Comparison of ENCODE assay signal across 24 cellular contexts in genomic region chr4:41670982-41671381, GRCh38.
"Had no signal": no experiment of that assay in that cellular context is flagged by ENCODE, and none has a peak within 500 bp of the region (broad histone marks: within the 10 kb centered on the region; RNA-seq: fewer than 3 reads in every experiment).

No MANE protein-coding gene starts in this region.

- H3K36me3 ChIP-seq: brain microvascular endothelial cell, neutrophil had no signal

- H3K4me3 ChIP-seq: ascending aorta, coronary artery, gastroesophageal sphincter, hepatocyte, smooth muscle cell, stomach, tibial nerve had no signal

- H3K9me3 ChIP-seq: ascending aorta, gastroesophageal sphincter, neutrophil, stomach, tibial nerve had no signal

- H3K27me3 ChIP-seq: ascending aorta, brain microvascular endothelial cell, gastroesophageal sphincter, hepatocyte, neutrophil, stomach, tibial nerve had no signal

- H3K27ac ChIP-seq: ascending aorta, brain microvascular endothelial cell, coronary artery, gastroesophageal sphincter, hepatocyte, neutrophil, tibial nerve had no signal

- ATAC-seq: activated CD4-positive, alpha-beta T cell treated with anti-CD3 and anti-CD28 coated beads for 36 hours; effector memory CD8-positive, alpha-beta T cell; gastroesophageal sphincter; left cardiac atrium; stimulated activated memory B cell treated with anti-CD40 and anti-IgM and Interleukin-4, amounts not matched to agents 10 μg/mL and 1 μg/mL and 100 μg/mL, for 72 hours had no signal

- H3K4me1 ChIP-seq: ascending aorta, gastroesophageal sphincter, tibial nerve had no signal

- DNase-seq: activated CD4-positive, alpha-beta T cell treated with anti-CD3 and anti-CD28 coated beads for 36 hours; activated CD4-positive, alpha-beta T cell treated with anti-CD3 and anti-CD28 coated beads, Interleukin-2, amount 50 U/mL, for 4 hours; activated CD4-positive, CD25-positive, alpha-beta regulatory T cell; activated effector memory CD4-positive, alpha-beta T cell treated with Interleukin-2 at 50 U/mL for 16 hours; activated naive CD4-positive, alpha-beta T cell treated with Interleukin-2 at 50 U/mL for 16 hours; activated T-cell treated with anti-CD3 and anti-CD28 coated beads for 4 hours; brain microvascular endothelial cell; effector memory CD8-positive, alpha-beta T cell; left cardiac atrium; naive B cell; nephron progenitor cell; retina; stimulated activated CD4-positive, alpha-beta T cell treated with anti-CD3 and anti-CD28 coated beads, Interleukin-1b, Interleukin-23, amount 100 ng/mL, for 48 hours; stimulated activated CD4-positive, alpha-beta T cell treated with anti-CD3 and anti-CD28 coated beads, Interleukin-4, amount 100 ng/mL, for 4 hours; stimulated activated CD8-positive, alpha-beta memory T cell treated with anti-CD3 and anti-CD28 coated beads, Interleukin-4, amount 100 ng/mL, for 48 hours had no signal
